ENCODE assay signal across 8 cellular contexts in the genomic region with DNA sequence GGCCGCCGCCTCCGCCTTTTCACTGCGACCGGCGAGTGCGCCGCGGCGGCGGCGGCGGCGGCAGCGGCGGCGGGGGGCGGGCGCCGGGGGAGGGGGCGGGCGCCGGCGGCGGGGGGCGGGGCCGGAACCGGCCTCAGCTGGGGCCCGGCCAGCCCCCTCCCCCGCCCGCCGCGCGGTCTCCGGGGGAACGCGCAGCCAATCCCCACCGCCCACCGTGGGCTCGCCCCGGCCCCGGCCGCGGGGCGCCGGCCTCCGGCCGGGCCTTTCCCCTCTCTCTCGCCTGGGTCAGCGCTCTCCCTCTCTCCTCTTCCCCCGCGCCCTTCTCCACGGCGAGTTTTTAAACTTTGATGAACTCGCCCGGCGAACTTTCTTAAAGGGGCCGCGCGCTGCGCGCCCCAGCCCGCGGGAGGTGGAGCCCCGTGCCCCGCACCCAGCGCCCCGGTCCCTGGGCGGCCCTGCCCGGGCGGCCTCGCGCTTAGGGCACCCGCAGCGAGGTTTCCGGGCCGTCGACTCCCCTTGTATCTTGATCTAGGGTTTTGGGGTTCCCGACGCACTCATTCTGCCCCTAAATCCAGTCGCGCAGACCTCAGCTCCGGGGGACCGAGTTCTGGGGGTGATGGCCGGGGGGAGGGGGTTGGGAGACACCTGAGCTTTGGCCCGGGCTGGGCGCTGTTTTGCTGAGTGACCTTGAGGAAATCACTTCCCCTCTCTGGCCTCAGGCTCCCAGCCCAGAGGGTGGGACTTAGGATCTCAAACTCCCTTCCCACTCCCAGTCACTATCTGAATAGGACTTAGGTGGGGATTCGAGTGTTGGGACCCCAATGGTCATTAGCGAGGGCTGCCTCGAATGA. TPM values are rescaled to one million over a fixed set of nuclear protein-coding genes. Genes with fewer than 3 reads are reported as not detected.
DNase-seq lines count a peak whose midpoint lies in the region; ATAC-seq and TF ChIP-seq lines count a peak whose summit lies in the region.

TSS of gene RBPMS2 (minus strand) at position 39 of the 851 bp plus-strand sequence. CDS start 270 bp downstream, outside the sequence.

- no peak within 1 kb of the TSS for H3K27ac Mint-ChIP-seq in CD8-positive, alpha-beta T cell

- no peaks in the 10 kb centered on the region for H3K79me2 ChIP-seq in Loucy (ENCODE audit: insufficient read depth, low read length)

- H3K27me3 ChIP-seq in CD8-positive, alpha-beta T cell (ENCODE audit: insufficient read depth, low read length): peaks cover 11% of the 10 kb centered on the region
- no peaks in the 10 kb centered on the region for H3K27me3 ChIP-seq in Loucy (ENCODE audit: insufficient read depth, low read length, poor library complexity, severe bottlenecking)

- no peaks in the 10 kb centered on the region for H3K36me3 Mint-ChIP-seq in CD8-positive, alpha-beta T cell

- H4K20me1 ChIP-seq in Loucy (ENCODE audit: insufficient read depth, low read length, poor library complexity, severe bottlenecking): no peaks in the 10 kb centered on the region

- H3K9me2 ChIP-seq in Loucy (replicated peaks; ENCODE audit: low read depth, low read length): no peaks in the 10 kb centered on the region

- POLR2A ChIA-PET in CD8-positive, alpha-beta T cell (lab: Charles Lee): interaction anchor here (0.6 kb wide), 1 partner anchor 206 kb away, joined by 3 read pairs; no protein-coding TSS in a partner anchor

- no peaks in the 10 kb centered on the region for H3K4me1 ChIP-seq in CD8-positive, alpha-beta T cell (ENCODE audit: insufficient read depth, low read length)
- H3K4me1 ChIP-seq in Loucy (ENCODE audit: insufficient read depth, low read length, poor library complexity, severe bottlenecking): peaks cover 8% of the 10 kb centered on the region

- H3K27ac ChIP-seq in CD8-positive, alpha-beta T cell (ENCODE audit: low read depth, low read length): no peak within 1 kb of the TSS
- H3K27ac ChIP-seq in coronary artery: peak within 1 kb of the TSS; percentile 70 to 91

- CTCF ChIA-PET in CD8-positive, alpha-beta T cell (lab: Charles Lee): no interaction called here

- H3K27me3 Mint-ChIP-seq in CD8-positive, alpha-beta T cell (ENCODE audit: low read depth): peaks cover 32% of the 10 kb centered on the region

- peak within 1 kb of the TSS; percentile 88; the same call in 1 of the 2 replicates for H2AFZ ChIP-seq in Loucy (ENCODE audit: low read length)

- H3F3A ChIP-seq in Loucy (ENCODE audit: low read depth): no peaks in the 10 kb centered on the region

- DNase-seq in CD8-positive, alpha-beta T cell: peak in 1 of 7 experiments; percentile 10
- DNase-seq in coronary artery (ENCODE audit: low spot score) (no peak), mucosa of gallbladder (ENCODE audit: low spot score) (no peak), COLO668 (lab: John Stamatoyannopoulos, UW; ENCODE audit: unreplicated experiment) (no peak), left colon (no peak), middle frontal gyrus (ENCODE audit: extremely low spot score, low spot score) (no peak)

- peak; percentile 34 for ATAC-seq in CD8-positive, alpha-beta T cell
- ATAC-seq in GM21367 (IDR thresholded peaks at IDR 0.05; ENCODE audit: unreplicated experiment): no peak
- ATAC-seq in left colon: no peak

- TF ChIP-seq CTCF in CD8-positive, alpha-beta T cell (IDR thresholded peaks at IDR 0.05): no peak
- no peak for TF ChIP-seq CTCF in Loucy (conservative IDR thresholded peaks at IDR 0.05; ENCODE audit: low read length)
- no peak for TF ChIP-seq CTCF in coronary artery (IDR thresholded peaks at IDR 0.05)

- peaks cover 11% of the 10 kb centered on the region for H3K4me1 Mint-ChIP-seq in CD8-positive, alpha-beta T cell (ENCODE audit: low read depth)

- peak within 1 kb of the TSS; percentile 15 for H3K4me3 ChIP-seq in CD8-positive, alpha-beta T cell (ENCODE audit: low read depth, low read length)
- peak within 1 kb of the TSS; percentile 85 for H3K4me3 ChIP-seq in Loucy (ENCODE audit: low read length, poor library complexity, severe bottlenecking)
- H3K4me3 ChIP-seq in coronary artery: peak within 1 kb of the TSS; percentile 87

- H3K4me3 Mint-ChIP-seq in CD8-positive, alpha-beta T cell: peak within 1 kb of the TSS; percentile 71

- peak within 1 kb of the TSS; percentile 61 for H3K9ac ChIP-seq in Loucy (ENCODE audit: low read depth, low read length, poor library complexity, severe bottlenecking)

- peak within 1 kb of the TSS; percentile 87 for H3K4me2 ChIP-seq in Loucy (ENCODE audit: low read depth, low read length, poor library complexity, severe bottlenecking)

- no peaks in the 10 kb centered on the region for H3K9me3 Mint-ChIP-seq in CD8-positive, alpha-beta T cell

- no peaks in the 10 kb centered on the region for H3K9me3 ChIP-seq in CD8-positive, alpha-beta T cell (ENCODE audit: low read length)
- no peaks in the 10 kb centered on the region for H3K9me3 ChIP-seq in Loucy (ENCODE audit: insufficient read depth, low read depth, low read length)

- intact Hi-C loops in CD8-positive, alpha-beta T cell (cut with DNase I, micrococcal nuclease): no loop called here
- intact Hi-C loops in left colon (cut with DNase I, micrococcal nuclease): no loop called here

- H3K36me3 ChIP-seq in CD8-positive, alpha-beta T cell (ENCODE audit: insufficient read depth, low read length): no peaks in the 10 kb centered on the region
- H3K36me3 ChIP-seq in Loucy (ENCODE audit: insufficient read depth, low read length): no peaks in the 10 kb centered on the region

RNA-seq across cellular contexts. Expression of gene RBPMS2, which starts in this region (rescaled TPM):
- not detected for total RNA-seq in CD8-positive, alpha-beta T cell
- total RNA-seq in mucosa of gallbladder: 41.3 TPM
- total RNA-seq in left colon: 10 to 100 TPM in 1 of 2 donors, 1 to 10 TPM in 1; 1.0 to 15.4 TPM

Comparison
In these comparisons a context has a peak if more than half of its experiments do, and no peak if none do; other contexts are left out.
1. Peak in ATAC-seq and H3K4me3 ChIP-seq in CD8-positive, alpha-beta T cell; RNA of the gene not detected or under 1 TPM.
2. H3K4me3 ChIP-seq: peak in every context shown above with its lines; median percentile 87 in coronary artery; 85 in Loucy; 15 in CD8-positive, alpha-beta T cell.